Comparison of ENCODE assay signal across 14 cellular contexts in genomic region chr15:90316139-90316538, GRCh38. TPM values are rescaled to one million over a fixed set of nuclear protein-coding genes. Genes with fewer than 3 reads are reported as not detected.
A peak's percentile ranks its signal among the peaks of the same experiment; 100 is the strongest.
DNase-seq lines count a peak whose midpoint lies in the region; ATAC-seq and TF ChIP-seq lines count a peak whose summit lies in the region.
"Had no signal": no experiment of that assay in that cellular context is flagged by ENCODE, and none has a peak within 500 bp of the region (broad histone marks: within the 10 kb centered on the region; RNA-seq: fewer than 3 reads in every experiment).

No MANE protein-coding gene starts in this region.

- peak; percentile 44 for DNase-seq in right atrium auricular region (ENCODE audit: low spot score)
- no peak for DNase-seq in left cardiac atrium
- DNase-seq in hepatocyte (ENCODE audit: low spot score), result no peak
- DNase-seq in trophoblast cell, result no peak
- peak; percentile 84 to 88 for DNase-seq in vagina (ENCODE audit: extremely low spot score in 2 of 2)
- DNase-seq in SHP77 treated with DMSO at 0.1 percent for 48 hours (lab: John Stamatoyannopoulos, UW), result no peak
- DNase-seq: activated CD4-positive, CD25-positive, alpha-beta regulatory T cell; activated CD8-positive, alpha-beta memory T cell treated with anti-CD3 and anti-CD28 coated beads, Interleukin-2, amount 50 U/mL, for 48 hours; MM.1S; NCI-H2029; NCI-H69; stimulated activated naive CD8-positive, alpha-beta T cell treated with anti-CD3 and anti-CD28 coated beads, Interleukin-15, Interleukin-2, amounts not matched to agents 100 U/mL and 50 U/mL, for 24 hours had no signal

- H3K14ac ChIP-seq in trophoblast cell (ENCODE audit: low read length), result no peak overlapping the region

- H3K9me2 ChIP-seq in hepatocyte (replicated peaks; ENCODE audit: insufficient read depth), result no peaks in the 10 kb centered on the region

- WGBS in hepatocyte (ENCODE audit: low lambda C conversion rate, missing lambda C conversion rate), result 65% methylated on average over 4 of the region's 4 CpGs
- no CpG with 5 or more reads among the region's 4 CpGs for WGBS in trophoblast cell (ENCODE audit: extremely low coverage, insufficient coverage, insufficient read length)

- no peak overlapping the region for H2BK120ac ChIP-seq in trophoblast cell (ENCODE audit: insufficient read depth, low read length, poor library complexity)

- no peak for ATAC-seq in left cardiac atrium
- ATAC-seq in GM18498 (IDR thresholded peaks at IDR 0.05; ENCODE audit: unreplicated experiment), result no peak
- ATAC-seq in HG03432 (IDR thresholded peaks at IDR 0.05; ENCODE audit: unreplicated experiment), result no peak
- ATAC-seq: stimulated activated naive CD8-positive, alpha-beta T cell treated with anti-CD3 and anti-CD28 coated beads, Interleukin-15, Interleukin-2, amounts not matched to agents 100 U/mL and 50 U/mL, for 24 hours had no signal

- no peak overlapping the region for H3K4me2 ChIP-seq in hepatocyte
- H3K4me2 ChIP-seq in trophoblast cell (ENCODE audit: low read length), result no peak overlapping the region

- no peak overlapping the region for H3K18ac ChIP-seq in trophoblast cell (ENCODE audit: low read length)

- no peak overlapping the region for H3K9ac ChIP-seq in trophoblast cell (ENCODE audit: low read length)

- H2BK12ac ChIP-seq in trophoblast cell (ENCODE audit: low read length), result peak overlapping the region; percentile 43

- no peak overlapping the region for H2AK5ac ChIP-seq in trophoblast cell (ENCODE audit: low read length)

- H3K27ac ChIP-seq in right atrium auricular region (peak overlapping the region; percentile 54 to 60), hepatocyte (peak overlapping the region; percentile 47), trophoblast cell (ENCODE audit: low read depth, low read length) (no peak overlapping the region), vagina (peak overlapping the region; percentile 74)

- H2AFZ ChIP-seq in hepatocyte, result no peak overlapping the region
- no peak overlapping the region for H2AFZ ChIP-seq in trophoblast cell (ENCODE audit: insufficient read depth, low read length, poor library complexity)

- no peak for TF ChIP-seq POLR2A in vagina (IDR thresholded peaks at IDR 0.05)

- intact Hi-C loops in left cardiac atrium (cut with DNase I), result no loop called here
- intact Hi-C loops in vagina (cut with DNase I), result no loop called here

- no peak overlapping the region for H4K8ac ChIP-seq in trophoblast cell (ENCODE audit: low read depth, low read length)

- no peak overlapping the region for H4K12ac ChIP-seq in trophoblast cell (ENCODE audit: low read depth, low read length)

- H3K4me3 ChIP-seq in right atrium auricular region (no peak overlapping the region), hepatocyte (no peak overlapping the region), trophoblast cell (ENCODE audit: low read depth, low read length) (no peak overlapping the region), vagina (no peak overlapping the region)

- no peaks in the 10 kb centered on the region for H3K27me3 ChIP-seq in right atrium auricular region
- H3K27me3 ChIP-seq in hepatocyte, result no peaks in the 10 kb centered on the region
- no peaks in the 10 kb centered on the region for H3K27me3 ChIP-seq in trophoblast cell (ENCODE audit: insufficient read depth, low read length)
- no peaks in the 10 kb centered on the region for H3K27me3 ChIP-seq in vagina

- H3K9me3 ChIP-seq in right atrium auricular region (no peaks in the 10 kb centered on the region), hepatocyte (ENCODE audit: low read depth) (no peaks in the 10 kb centered on the region), trophoblast cell (ENCODE audit: insufficient read depth, low read depth, low read length) (no peaks in the 10 kb centered on the region), vagina (no peaks in the 10 kb centered on the region)

- H3K79me2 ChIP-seq in hepatocyte (no peaks in the 10 kb centered on the region), trophoblast cell (ENCODE audit: control insufficient read depth, insufficient read depth, low read length, poor library complexity) (no peaks in the 10 kb centered on the region)

- H3K4me1 ChIP-seq in right atrium auricular region (peaks cover 0 to 27% of the 10 kb centered on the region in 2 donors), hepatocyte (ENCODE audit: insufficient read depth) (peaks cover 15% of the 10 kb centered on the region), trophoblast cell (ENCODE audit: control insufficient read depth in 1 of 2, insufficient read depth in 2 of 2, low read length in 2 of 2) (peaks cover 11 to 12% of the 10 kb centered on the region in 2 experiments), vagina (peaks cover 25% of the 10 kb centered on the region)

- H3K36me3 ChIP-seq in right atrium auricular region (no peaks in the 10 kb centered on the region), hepatocyte (replicated peaks; ENCODE audit: insufficient read depth, low read depth) (no peaks in the 10 kb centered on the region), trophoblast cell (ENCODE audit: control insufficient read depth in 1 of 2, insufficient read depth in 2 of 2, low read length in 2 of 2) (no peaks in the 10 kb centered on the region), vagina (no peaks in the 10 kb centered on the region)

- H3K79me1 ChIP-seq in trophoblast cell (ENCODE audit: low read length), result peaks cover 12% of the 10 kb centered on the region

- no peak overlapping the region for H4K91ac ChIP-seq in trophoblast cell (ENCODE audit: low read depth, low read length)

- no peak overlapping the region for H2BK5ac ChIP-seq in trophoblast cell (ENCODE audit: low read depth, low read length, poor library complexity)

- TF ChIP-seq CTCF in right atrium auricular region (IDR thresholded peaks at IDR 0.05) (no peak), hepatocyte (IDR thresholded peaks at IDR 0.05; ENCODE audit: poor library complexity) (no peak), vagina (IDR thresholded peaks at IDR 0.05) (no peak)

- no peak overlapping the region for H3K4ac ChIP-seq in trophoblast cell (ENCODE audit: low read depth, low read length)

- H4K20me1 ChIP-seq in hepatocyte (ENCODE audit: insufficient read depth, poor library complexity, severe bottlenecking), result no peaks in the 10 kb centered on the region

- H3K23ac ChIP-seq in trophoblast cell (ENCODE audit: low read length), result no peak overlapping the region

RNA-seq across cellular contexts. Expression of gene ZNF774, which starts 35.9 kb away (rescaled TPM):
- total RNA-seq in right atrium auricular region (1 to 10 TPM; 3.7 to 4.3 TPM), left cardiac atrium (1 to 10 TPM; 3.6 to 3.7 TPM), hepatocyte (2.1 and 4.1 TPM in 2 replicates), vagina (8.3 TPM)
- 2.1 and 2.3 TPM in 2 replicates for polyA plus RNA-seq in hepatocyte
- 1.9 and 2.3 TPM in 2 replicates for polyA plus RNA-seq in trophoblast cell (2013)

RNA-seq across cellular contexts. Expression of gene NGRN, which starts 50.7 kb away (rescaled TPM):
- total RNA-seq in right atrium auricular region, result 100 to 1,000 TPM; 107 to 110 TPM
- 100 to 1,000 TPM; 115 to 131 TPM for total RNA-seq in left cardiac atrium
- total RNA-seq in hepatocyte, result 62.3 and 65.9 TPM in 2 replicates
- 60.0 and 60.2 TPM in 2 replicates for polyA plus RNA-seq in hepatocyte
- 53.6 and 53.7 TPM in 2 replicates for polyA plus RNA-seq in trophoblast cell (2013)
- total RNA-seq in vagina, result 59.2 TPM

Comparison
In these comparisons a context has a peak if more than half of its experiments do, and no peak if none do; other contexts are left out.
1. DNase-seq: peak in right atrium auricular region (single experiment) and vagina (2 of 2); none in left cardiac atrium (single experiment), hepatocyte (single experiment), trophoblast cell (0 of 2) and SHP77 treated with DMSO at 0.1 percent for 48 hours (single experiment).